ENCODE assay signal across 14 cellular contexts in the genomic region with DNA sequence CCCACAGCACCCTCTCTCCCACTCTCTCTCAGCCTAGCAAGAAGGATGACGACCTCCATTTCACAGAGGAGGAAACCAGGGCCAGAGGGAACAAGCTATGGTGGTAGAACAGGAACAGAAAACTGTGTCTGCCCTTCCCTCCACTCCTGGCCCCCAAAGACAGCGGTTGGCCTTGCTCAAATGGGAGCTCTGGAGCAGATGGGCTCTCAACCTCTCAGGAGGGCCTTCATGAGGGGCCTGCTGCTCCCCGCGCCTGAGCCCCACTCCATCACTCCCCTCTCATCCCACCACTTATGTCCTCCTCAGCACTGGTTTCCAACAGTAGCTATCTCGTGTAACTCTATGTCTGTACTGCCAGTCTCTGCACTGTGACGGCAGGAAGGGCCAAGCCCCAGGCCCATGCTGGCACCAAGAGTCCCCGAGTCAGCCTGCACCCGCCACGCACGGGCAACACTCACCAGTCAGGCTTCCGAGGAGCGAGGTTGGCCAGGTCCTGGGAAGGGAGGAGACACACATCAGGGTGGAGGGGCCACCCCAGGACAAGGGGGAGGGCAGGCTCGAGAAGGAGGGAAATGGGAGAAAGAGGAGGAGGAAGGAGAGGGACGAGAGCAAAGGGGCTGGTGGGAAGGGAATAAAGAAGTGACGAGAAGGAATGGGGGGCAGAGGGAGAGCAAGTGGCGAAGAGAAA. TPM values are rescaled to one million over a fixed set of nuclear protein-coding genes. Genes with fewer than 3 reads are reported as not detected.
DNase-seq lines count a peak whose midpoint lies in the region; ATAC-seq, FAIRE-seq and TF ChIP-seq lines count a peak whose summit lies in the region.
"Had no signal": no experiment of that assay in that cellular context is flagged by ENCODE, and none has a peak within 500 bp of the region (broad histone marks: within the 10 kb centered on the region; RNA-seq: fewer than 3 reads in every experiment).

No MANE protein-coding gene starts in this region.

- H3K36me3 ChIP-seq in K562 (ENCODE audit: control insufficient read depth, insufficient read depth, low read length), result peaks cover 97% of the 10 kb centered on the region

- CTCF ChIA-PET in K562 (lab: Yijun Ruan, JAX; ENCODE audit: low intra/inter-chr PET ratio), result interaction anchor here (0.7 to 2.7 kb wide), 3 partner anchors 74 to 454 kb away, joined by 3 to 33 read pairs (median 4); no protein-coding TSS in a partner anchor

- no peaks in the 10 kb centered on the region; the same call in 1 of the 2 replicates for H4K20me1 ChIP-seq in K562 (replicated peaks; ENCODE audit: control insufficient read depth, insufficient read depth, low read length)

- FAIRE-seq in K562 (lab: Jason Lieb, UNC), result no peak
- FAIRE-seq: G401.6 had no signal

- POLR2A ChIA-PET in K562 (lab: Yijun Ruan, JAX), result interaction anchor here (0.8 to 1.3 kb wide), 6 partner anchors 10 to 486 kb away, joined by 3 to 5 read pairs (median 4); partner anchors contain the start of gene CCDC12
- POLR2A ChIA-PET in naive thymus-derived CD8-positive, alpha-beta T cell (lab: Charles Lee), result interaction anchor here (0.6 to 1.4 kb wide), 6 partner anchors 10 to 361 kb away, joined by 3 to 7 read pairs (median 3); no protein-coding TSS in a partner anchor

- H3K9ac ChIP-seq in K562 (ENCODE audit: insufficient read depth in 1 of 2, low read depth in 2 of 2, low read length in 2 of 2), result no peak overlapping the region

- no TSS peak for BruUV-seq in K562 (replicated peaks; lab: Mats Ljungman, UMichigan)

- no peak for TF ChIP-seq RAD21 in K562 (CRISPR knock-in tag; conservative IDR thresholded peaks at IDR 0.05 in 1 of 2, IDR thresholded peaks at IDR 0.05 in 1 of 2)

- no peaks in the 10 kb centered on the region for H3K9me3 ChIP-seq in K562 (replicated peaks; ENCODE audit: control insufficient read depth, insufficient read depth, low read depth, low read length)

- H3K36me3 Mint-ChIP-seq in naive thymus-derived CD8-positive, alpha-beta T cell, result peaks cover 12 to 69% (median 28%) of the 10 kb centered on the region in 3 donors

- no peak for TF ChIP-seq EP300 in K562 (IDR thresholded peaks at IDR 0.05; ENCODE audit: low read length)

- no peak overlapping the region for H3K27ac ChIP-seq in K562 (ENCODE audit: extremely low read depth, low read depth, low read length)
- H3K27ac ChIP-seq: epithelial cell of prostate had no signal

- no peak overlapping the region for H2AFZ ChIP-seq in K562 (ENCODE audit: low read depth, low read length)

- H3K27ac Mint-ChIP-seq in stimulated activated naive CD8-positive, alpha-beta T cell treated with anti-CD3 and anti-CD28 coated beads, Interleukin-15, amount 100 ng/mL, for 72 hours, result peak overlapping the region; percentile 15 to 35
- H3K27ac Mint-ChIP-seq in naive thymus-derived CD8-positive, alpha-beta T cell, result peak overlapping the region in 7 of 10 donors; percentile 35 to 91 (median 74)
- H3K27ac Mint-ChIP-seq: nephron had no signal

- no peaks in the 10 kb centered on the region for H3K27me3 Mint-ChIP-seq in stimulated activated naive CD8-positive, alpha-beta T cell treated with anti-CD3 and anti-CD28 coated beads, Interleukin-15, amount 100 ng/mL, for 72 hours
- H3K27me3 Mint-ChIP-seq in naive thymus-derived CD8-positive, alpha-beta T cell, result no peaks in the 10 kb centered on the region

- intact Hi-C loops in K562 (cut with micrococcal nuclease), result loop anchor here (1.0 kb wide), 1 partner anchor 75 kb away; no protein-coding TSS in a partner anchor

- no peaks in the 10 kb centered on the region for H3K27me3 ChIP-seq in K562 (ENCODE audit: control insufficient read depth in 2 of 2, insufficient read depth in 2 of 2, low read length in 2 of 2)

- H3K9me3 Mint-ChIP-seq in stimulated activated naive CD8-positive, alpha-beta T cell treated with anti-CD3 and anti-CD28 coated beads, Interleukin-15, amount 100 ng/mL, for 72 hours, result no peaks in the 10 kb centered on the region
- peaks cover 0 to 2% (median 0%) of the 10 kb centered on the region in 9 donors for H3K9me3 Mint-ChIP-seq in naive thymus-derived CD8-positive, alpha-beta T cell

- H3K4me1 ChIP-seq in K562 (replicated peaks in 1 of 2; ENCODE audit: control insufficient read depth in 2 of 2, insufficient read depth in 2 of 2, low read length in 2 of 2), result no peaks in the 10 kb centered on the region

- no peak overlapping the region for H3K4me3 Mint-ChIP-seq in stimulated activated naive CD8-positive, alpha-beta T cell treated with anti-CD3 and anti-CD28 coated beads, Interleukin-15, amount 100 ng/mL, for 72 hours
- H3K4me3 Mint-ChIP-seq in naive thymus-derived CD8-positive, alpha-beta T cell, result no peak overlapping the region
- H3K4me3 Mint-ChIP-seq: nephron had no signal

- no peaks in the 10 kb centered on the region for H3K9me1 ChIP-seq in K562 (ENCODE audit: control insufficient read depth, insufficient read depth, low read length)

- H3K4me3 ChIP-seq in K562, result no peak overlapping the region

- no peak for TF ChIP-seq CTCF in K562 (IDR thresholded peaks at IDR 0.05 in 2 of 3, conservative IDR thresholded peaks at IDR 0.05 in 1 of 3; ENCODE audit: insufficient read depth in 2 of 3, low read depth in 1 of 3, low read length in 3 of 3)

- ATAC-seq in stimulated activated naive CD8-positive, alpha-beta T cell treated with anti-CD3 and anti-CD28 coated beads, Interleukin-15, amount 100 ng/mL, for 72 hours, result no peak
- ATAC-seq in stimulated activated naive CD8-positive, alpha-beta T cell treated with anti-CD3 and anti-CD28 coated beads, Interleukin-15, Interleukin-2, amounts not matched to agents 100 U/mL and 50 U/mL, for 24 hours, result no peak
- ATAC-seq in K562 (no peak), GM21529 (IDR thresholded peaks at IDR 0.05; ENCODE audit: unreplicated experiment) (no peak), GM19023 (IDR thresholded peaks at IDR 0.05; ENCODE audit: unreplicated experiment) (no peak)
- no peak for ATAC-seq in naive thymus-derived CD8-positive, alpha-beta T cell

- peaks cover 42% of the 10 kb centered on the region for H3K4me1 Mint-ChIP-seq in stimulated activated naive CD8-positive, alpha-beta T cell treated with anti-CD3 and anti-CD28 coated beads, Interleukin-15, amount 100 ng/mL, for 72 hours
- peaks cover 12 to 49% (median 22%) of the 10 kb centered on the region in 4 donors for H3K4me1 Mint-ChIP-seq in naive thymus-derived CD8-positive, alpha-beta T cell

- in situ Hi-C loops in K562 (cut with MboI), result no loop called here

- peaks cover 11% of the 10 kb centered on the region; the same call in 1 of the 3 replicates for H3K79me2 ChIP-seq in K562 (ENCODE audit: control insufficient read depth, insufficient read depth, low read length)

- WGBS in K562 (ENCODE audit: insufficient coverage, low coverage, missing lambda C conversion rate), result 93% methylated on average over 16 of the region's 16 CpGs

- no peak overlapping the region for H3K4me2 ChIP-seq in K562 (ENCODE audit: insufficient read depth, low read length)

- no peak for DNase-seq in stimulated activated naive CD8-positive, alpha-beta T cell treated with anti-CD3 and anti-CD28 coated beads, Interleukin-15, amount 100 ng/mL, for 72 hours
- no peak for DNase-seq in stimulated activated naive CD8-positive, alpha-beta T cell treated with anti-CD3 and anti-CD28 coated beads, Interleukin-15, Interleukin-2, amounts not matched to agents 100 U/mL and 50 U/mL, for 24 hours
- DNase-seq in K562 (ENCODE audit: extremely low read depth in 1 of 4, low spot score in 3 of 4), result no peak
- peak in 1 of 10 donors; percentile 50 for DNase-seq in naive thymus-derived CD8-positive, alpha-beta T cell
- DNase-seq in central memory CD4-positive, alpha-beta T cell, result no peak
- DNase-seq in superior temporal gyrus (ENCODE audit: extremely low spot score), result no peak
- DNase-seq: NCI-H1694, NCI-H345, T-helper 9 cell had no signal

- no peak for TF ChIP-seq POLR2A in K562 (conservative IDR thresholded peaks at IDR 0.05)

RNA-seq across cellular contexts. Expression of gene PTH1R, which starts 45.5 kb away (rescaled TPM):
- total RNA-seq in K562 (2011; cell fraction: chromatin; rRNA removed; ENCODE audit: low replicate concordance), result not detected in 2 replicates
- not detected in 2 replicates for total RNA-seq in K562 (2011; cell fraction: nucleolus; rRNA removed)
- total RNA-seq in K562 (2011; cell fraction: nucleoplasm; rRNA removed), result not detected in 2 replicates
- not detected in 2 replicates for total RNA-seq in K562 (2014; rRNA removed)
- not detected in 2 replicates for total RNA-seq in K562 (2014; rRNA removed; fragmentation: Illumina TruSeq; extraction: Trizol)
- not detected in 2 replicates for total RNA-seq in K562 (2015; rRNA removed; fragmentation: Illumina TruSeq; extraction: Trizol)
- total RNA-seq in K562 (2021), result not detected in 2 replicates
- polyA plus RNA-seq in K562 (2011; rRNA removed), result not detected in 2 replicates
- polyA plus RNA-seq in K562 (2011; cell fraction: cytosol; rRNA removed), result not detected in 2 replicates
- not detected in 2 replicates for polyA plus RNA-seq in K562 (2011; cell fraction: nucleus; rRNA removed)
- polyA plus RNA-seq in K562 (2012), result not detected in 2 replicates
- not detected in 2 replicates for polyA plus RNA-seq in K562 (2014; fragmentation: Illumina TruSeq; extraction: Trizol)
- not detected for polyA plus RNA-seq in K562 (2014; fragmentation: Nextera tagmentation; extraction: Ambion mirVana)
- polyA plus RNA-seq in K562 (2014; rRNA removed), result not detected in 2 replicates
- polyA minus RNA-seq in K562 (2011; rRNA and poly(A)+ RNA removed), result not detected in 2 replicates
- not detected in 2 replicates for polyA minus RNA-seq in K562 (2011; cell fraction: cytosol; rRNA and poly(A)+ RNA removed)
- not detected in 2 replicates for polyA minus RNA-seq in K562 (2011; cell fraction: nucleus; rRNA and poly(A)+ RNA removed)
- not detected for total RNA-seq in naive thymus-derived CD8-positive, alpha-beta T cell
- not detected for polyA plus RNA-seq in naive thymus-derived CD8-positive, alpha-beta T cell

RNA-seq across cellular contexts. Expression of gene CCDC12, which starts 53.5 kb away (rescaled TPM):
- 140 and 232 TPM in 2 replicates for total RNA-seq in K562 (2011; cell fraction: chromatin; rRNA removed; ENCODE audit: low replicate concordance)
- 143 and 148 TPM in 2 replicates for total RNA-seq in K562 (2011; cell fraction: nucleolus; rRNA removed)
- total RNA-seq in K562 (2011; cell fraction: nucleoplasm; rRNA removed), result 188 and 262 TPM in 2 replicates
- total RNA-seq in K562 (2014; rRNA removed) (99.0 and 101 TPM in 2 replicates), K562 (2014; rRNA removed; fragmentation: Illumina TruSeq; extraction: Trizol) (44.4 and 63.0 TPM in 2 replicates), K562 (2015; rRNA removed; fragmentation: Illumina TruSeq; extraction: Trizol) (104 and 115 TPM in 2 replicates), K562 (2021) (75.2 and 86.9 TPM in 2 replicates)
- polyA plus RNA-seq in K562 (2011; rRNA removed) (47.8 and 54.0 TPM in 2 replicates), K562 (2014; fragmentation: Illumina TruSeq; extraction: Trizol) (105 and 127 TPM in 2 replicates), K562 (2014; fragmentation: Nextera tagmentation; extraction: Ambion mirVana) (10 to 100 TPM in 1 of 2 experiments, 1 to 10 TPM in 1; 8.9 to 20.9 TPM), K562 (2014; rRNA removed) (100 and 201 TPM in 2 replicates)
- 53.0 and 53.5 TPM in 2 replicates for polyA plus RNA-seq in K562 (2011; cell fraction: cytosol; rRNA removed)
- 82.0 and 85.3 TPM in 2 replicates for polyA plus RNA-seq in K562 (2011; cell fraction: nucleus; rRNA removed)
- 77.1 and 114 TPM in 2 replicates for polyA plus RNA-seq in K562 (2012)
- polyA minus RNA-seq in K562 (2011; rRNA and poly(A)+ RNA removed), result 50.3 and 53.4 TPM in 2 replicates
- polyA minus RNA-seq in K562 (2011; cell fraction: cytosol; rRNA and poly(A)+ RNA removed), result 17.4 and 21.1 TPM in 2 replicates
- 81.3 and 87.3 TPM in 2 replicates for polyA minus RNA-seq in K562 (2011; cell fraction: nucleus; rRNA and poly(A)+ RNA removed)
- 10 to 100 TPM; 58.8 to 59.5 TPM for total RNA-seq in naive thymus-derived CD8-positive, alpha-beta T cell
- 100 to 1,000 TPM in 2 of 3 donors, 10 to 100 TPM in 1; 81.9 to 106 (median 106) TPM for polyA plus RNA-seq in naive thymus-derived CD8-positive, alpha-beta T cell

RNA-seq across cellular contexts. Expression of gene NBEAL2, which starts 56.5 kb away (rescaled TPM):
- total RNA-seq in K562 (2011; cell fraction: chromatin; rRNA removed; ENCODE audit: low replicate concordance), result 322 and 1,090 TPM in 2 replicates
- 555 and 597 TPM in 2 replicates for total RNA-seq in K562 (2011; cell fraction: nucleolus; rRNA removed)
- total RNA-seq in K562 (2011; cell fraction: nucleoplasm; rRNA removed), result 365 and 370 TPM in 2 replicates
- total RNA-seq in K562 (2014; rRNA removed) (41.3 and 45.2 TPM in 2 replicates), K562 (2014; rRNA removed; fragmentation: Illumina TruSeq; extraction: Trizol) (12.3 and 16.0 TPM in 2 replicates), K562 (2015; rRNA removed; fragmentation: Illumina TruSeq; extraction: Trizol) (23.7 and 23.9 TPM in 2 replicates), K562 (2021) (89.3 and 114 TPM in 2 replicates)
- polyA plus RNA-seq in K562 (2011; rRNA removed) (29.6 and 50.4 TPM in 2 replicates), K562 (2014; fragmentation: Illumina TruSeq; extraction: Trizol) (46.4 and 62.1 TPM in 2 replicates), K562 (2014; fragmentation: Nextera tagmentation; extraction: Ambion mirVana) (under 1 TPM; 0.06 to 0.24 TPM), K562 (2014; rRNA removed) (67.5 and 85.5 TPM in 2 replicates)
- polyA plus RNA-seq in K562 (2011; cell fraction: cytosol; rRNA removed), result 25.6 and 45.5 TPM in 2 replicates
- 557 and 843 TPM in 2 replicates for polyA plus RNA-seq in K562 (2011; cell fraction: nucleus; rRNA removed)
- polyA plus RNA-seq in K562 (2012), result 66.4 and 174 TPM in 2 replicates
- polyA minus RNA-seq in K562 (2011; rRNA and poly(A)+ RNA removed), result 8.6 and 16.8 TPM in 2 replicates
- 23.5 and 26.4 TPM in 2 replicates for polyA minus RNA-seq in K562 (2011; cell fraction: cytosol; rRNA and poly(A)+ RNA removed)
- polyA minus RNA-seq in K562 (2011; cell fraction: nucleus; rRNA and poly(A)+ RNA removed), result 104 and 118 TPM in 2 replicates
- total RNA-seq in naive thymus-derived CD8-positive, alpha-beta T cell, result 10 to 100 TPM; 40.7 to 46.0 TPM
- polyA plus RNA-seq in naive thymus-derived CD8-positive, alpha-beta T cell, result 1 to 10 TPM in 2 of 3 donors, under 1 TPM in 1; 0.89 to 2.8 (median 1.9) TPM

RNA-seq across cellular contexts. Expression of gene MYL3, which starts 59.8 kb away (rescaled TPM):
- total RNA-seq in K562 (2011; cell fraction: chromatin; rRNA removed; ENCODE audit: low replicate concordance), result not detected in 2 replicates
- not detected in 2 replicates for total RNA-seq in K562 (2011; cell fraction: nucleolus; rRNA removed)
- not detected in 2 replicates for total RNA-seq in K562 (2011; cell fraction: nucleoplasm; rRNA removed)
- total RNA-seq in K562 (2014; rRNA removed) (0.14 TPM in 1 of 2 replicates, not detected in the other), K562 (2014; rRNA removed; fragmentation: Illumina TruSeq; extraction: Trizol) (not detected in 2 replicates), K562 (2015; rRNA removed; fragmentation: Illumina TruSeq; extraction: Trizol) (not detected in 2 replicates), K562 (2021) (not detected in 2 replicates)
- polyA plus RNA-seq in K562 (2011; rRNA removed) (not detected in 2 replicates), K562 (2014; fragmentation: Illumina TruSeq; extraction: Trizol) (not detected in 2 replicates), K562 (2014; fragmentation: Nextera tagmentation; extraction: Ambion mirVana) (under 1 TPM in 1 of 2 experiments, not detected in 1; 0.45 TPM), K562 (2014; rRNA removed) (not detected in 2 replicates)
- polyA plus RNA-seq in K562 (2011; cell fraction: cytosol; rRNA removed), result not detected in 2 replicates
- polyA plus RNA-seq in K562 (2011; cell fraction: nucleus; rRNA removed), result not detected in 2 replicates
- polyA plus RNA-seq in K562 (2012), result not detected in 2 replicates
- polyA minus RNA-seq in K562 (2011; rRNA and poly(A)+ RNA removed), result not detected in 2 replicates
- polyA minus RNA-seq in K562 (2011; cell fraction: cytosol; rRNA and poly(A)+ RNA removed), result not detected in 2 replicates
- polyA minus RNA-seq in K562 (2011; cell fraction: nucleus; rRNA and poly(A)+ RNA removed), result not detected in 2 replicates
- total RNA-seq in naive thymus-derived CD8-positive, alpha-beta T cell, result not detected
- not detected for polyA plus RNA-seq in naive thymus-derived CD8-positive, alpha-beta T cell
